14 cellular contexts compared by ENCODE assay signal in the genomic region with DNA sequence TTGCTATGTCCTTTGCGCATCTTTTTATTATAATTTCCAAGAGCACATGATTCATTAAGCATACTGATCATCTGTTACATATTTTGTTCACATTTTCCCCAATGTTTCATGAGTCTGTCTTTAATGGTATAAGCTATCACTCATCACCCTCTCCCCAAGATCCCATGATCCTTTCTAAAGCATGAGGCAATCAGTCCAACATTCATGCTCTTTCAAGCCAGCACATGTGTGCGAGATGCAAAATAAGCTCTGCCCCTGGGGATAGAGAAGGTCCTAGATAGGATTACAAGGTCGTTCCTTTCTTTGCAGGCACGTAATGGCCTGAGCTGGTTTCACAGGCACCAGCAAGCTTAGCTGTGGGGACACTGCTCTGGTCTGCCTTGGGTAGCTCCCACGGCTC. TPM values are rescaled to one million over a fixed set of nuclear protein-coding genes. Genes with fewer than 3 reads are reported as not detected.
"Had no signal": no experiment of that assay in that cellular context is flagged by ENCODE, and none has a peak within 500 bp of the region (broad histone marks: within the 10 kb centered on the region; RNA-seq: fewer than 3 reads in every experiment).

No MANE protein-coding gene starts in this region.

- H3K4me3 Mint-ChIP-seq: activated CD4-positive, alpha-beta T cell treated with anti-CD3 and anti-CD28 coated beads, Interleukin-2, amount 10 ng/mL, durations not matched to agents 7 days and 5 days; neural crest cell had no signal

- ATAC-seq: gastrocnemius medialis, heart right ventricle, left colon, right lobe of liver had no signal

- DNase-seq: activated CD4-positive, alpha-beta T cell treated with anti-CD3 and anti-CD28 coated beads, Interleukin-2, amount 10 ng/mL, durations not matched to agents 7 days and 5 days; activated CD8-positive, alpha-beta memory T cell treated with anti-CD3 and anti-CD28 coated beads, Interleukin-2, amount 50 U/mL, for 48 hours; aorta; gastrocnemius medialis; heart right ventricle; left colon; lower lobe of right lung; midbrain; right lobe of liver; stimulated activated CD4-positive, alpha-beta T cell treated with anti-CD3 and anti-CD28 coated beads, Interleukin-12 subunit alpha, Interleukin-12 subunit beta, amount 100 ng/mL, for 4 hours; stimulated activated CD4-positive, alpha-beta T cell treated with anti-CD3 and anti-CD28 coated beads, Interleukin-2, amount 100 ng/mL, for 24 hours; thyroid gland had no signal

- H3K9me3 ChIP-seq: gastrocnemius medialis, heart right ventricle, lower lobe of right lung, right lobe of liver, thyroid gland had no signal

- H3K27me3 Mint-ChIP-seq: activated CD4-positive, alpha-beta T cell treated with anti-CD3 and anti-CD28 coated beads, Interleukin-2, amount 10 ng/mL, durations not matched to agents 7 days and 5 days had no signal

- H3K27me3 ChIP-seq: gastrocnemius medialis, heart right ventricle, right lobe of liver, thyroid gland had no signal

- H3K4me3 ChIP-seq: gastrocnemius medialis, heart right ventricle, lower lobe of right lung, right lobe of liver, thyroid gland had no signal

- H3K27ac ChIP-seq: gastrocnemius medialis, heart right ventricle, lower lobe of right lung, right lobe of liver, thyroid gland had no signal

- H3K4me1 ChIP-seq: gastrocnemius medialis, lower lobe of right lung, right lobe of liver, thyroid gland had no signal

- H3K36me3 ChIP-seq: gastrocnemius medialis, heart right ventricle, lower lobe of right lung, right lobe of liver, thyroid gland had no signal

- H3K27ac Mint-ChIP-seq: activated CD4-positive, alpha-beta T cell treated with anti-CD3 and anti-CD28 coated beads, Interleukin-2, amount 10 ng/mL, durations not matched to agents 7 days and 5 days had no signal

- H3K9me3 Mint-ChIP-seq: activated CD4-positive, alpha-beta T cell treated with anti-CD3 and anti-CD28 coated beads, Interleukin-2, amount 10 ng/mL, durations not matched to agents 7 days and 5 days; neural crest cell had no signal

- FAIRE-seq: urothelium cell line had no signal

RNA-seq across cellular contexts. Expression of gene LAMP3, which starts 58.3 kb away (rescaled TPM):
- total RNA-seq: gastrocnemius medialis had no signal
